Comparison of ENCODE assay signal across 21 cellular contexts in the genomic region with DNA sequence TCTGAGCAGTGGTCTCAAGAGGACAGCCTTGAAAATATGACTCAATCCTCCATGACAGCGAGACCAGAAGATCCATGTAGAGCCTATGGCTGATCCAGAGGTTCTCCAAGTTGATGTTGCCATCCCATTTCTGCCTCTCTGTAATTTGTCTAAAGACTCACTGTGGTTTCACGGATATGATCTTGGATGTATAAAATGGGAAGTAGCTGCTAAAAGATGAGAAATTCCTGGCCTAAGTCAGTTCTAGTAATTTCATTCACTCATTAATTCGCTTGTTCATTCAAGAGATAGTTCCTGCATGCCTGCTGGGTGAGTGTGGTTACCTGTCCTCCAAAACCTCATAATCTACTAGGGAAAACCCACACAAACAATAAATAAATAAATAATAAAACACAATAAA.
DNase-seq lines count a peak whose midpoint lies in the region; ATAC-seq lines count a peak whose summit lies in the region.
"Had no signal": no experiment of that assay in that cellular context is flagged by ENCODE, and none has a peak within 500 bp of the region (broad histone marks: within the 10 kb centered on the region; RNA-seq: fewer than 3 reads in every experiment).

No MANE protein-coding gene starts in this region.

- H3K36me3 Mint-ChIP-seq in CD8-positive, alpha-beta memory T cell = peaks cover 0 to 5% (median 0%) of the 10 kb centered on the region in 3 donors
- H3K36me3 Mint-ChIP-seq in T-helper 17 cell (ENCODE audit: low read depth) = no peaks in the 10 kb centered on the region
- no peaks in the 10 kb centered on the region for H3K36me3 Mint-ChIP-seq in immature natural killer cell
- no peaks in the 10 kb centered on the region for H3K36me3 Mint-ChIP-seq in natural killer cell treated with Interleukin-12 subunit alpha and Interleukin-12 subunit beta and Interleukin-15 and Interleukin-18, amount 100 ng/mL, for 72 hours

- peaks cover 60 to 79% (median 77%) of the 10 kb centered on the region in 3 donors for H3K4me1 Mint-ChIP-seq in CD8-positive, alpha-beta memory T cell
- peaks cover 45% of the 10 kb centered on the region for H3K4me1 Mint-ChIP-seq in T-helper 17 cell
- H3K4me1 Mint-ChIP-seq in immature natural killer cell = peaks cover 60 to 72% of the 10 kb centered on the region in 2 donors
- peaks cover 51 to 63% of the 10 kb centered on the region in 2 donors for H3K4me1 Mint-ChIP-seq in natural killer cell treated with Interleukin-12 subunit alpha and Interleukin-12 subunit beta and Interleukin-15 and Interleukin-18, amount 100 ng/mL, for 72 hours (ENCODE audit: low read depth in 2 of 2)

- peak overlapping the region; percentile 5 to 65 (median 22) for H3K27ac Mint-ChIP-seq in CD8-positive, alpha-beta memory T cell
- peak overlapping the region; percentile 60 for H3K27ac Mint-ChIP-seq in T-helper 17 cell
- peak overlapping the region in 4 of 6 donors; percentile 39 to 73 (median 48) for H3K27ac Mint-ChIP-seq in immature natural killer cell
- peak overlapping the region; percentile 27 to 46 for H3K27ac Mint-ChIP-seq in natural killer cell treated with Interleukin-12 subunit alpha and Interleukin-12 subunit beta and Interleukin-15 and Interleukin-18, amount 100 ng/mL, for 72 hours
- H3K27ac Mint-ChIP-seq: HFFc6 had no signal

- CTCF ChIA-PET in CD8-positive, alpha-beta memory T cell (lab: Charles Lee) = interaction anchor here (1.5 kb wide), 1 partner anchor 17 kb away, joined by 3 read pairs; no protein-coding TSS in a partner anchor

- ATAC-seq in T-helper 17 cell (no peak), left ventricle myocardium superior (no peak)
- no peak for ATAC-seq in natural killer cell treated with Interleukin-12 subunit alpha and Interleukin-12 subunit beta and Interleukin-15 and Interleukin-18, amount 100 ng/mL, for 72 hours
- ATAC-seq: HepG2 had no signal

- intact Hi-C loops in left ventricle myocardium superior (cut with micrococcal nuclease) = loop anchor here (10.0 kb wide), 1 partner anchor 130 kb away; no protein-coding TSS in a partner anchor

- H3K27me3 Mint-ChIP-seq in CD8-positive, alpha-beta memory T cell = no peaks in the 10 kb centered on the region
- H3K27me3 Mint-ChIP-seq in T-helper 17 cell (no peaks in the 10 kb centered on the region), immature natural killer cell (ENCODE audit: low read depth in 3 of 3) (peaks cover 0 to 3% (median 0%) of the 10 kb centered on the region in 3 donors)
- no peaks in the 10 kb centered on the region for H3K27me3 Mint-ChIP-seq in natural killer cell treated with Interleukin-12 subunit alpha and Interleukin-12 subunit beta and Interleukin-15 and Interleukin-18, amount 100 ng/mL, for 72 hours

- H3K36me3 ChIP-seq in CD8-positive, alpha-beta memory T cell (ENCODE audit: insufficient read depth, low read length) = no peaks in the 10 kb centered on the region

- H3K4me1 ChIP-seq in CD8-positive, alpha-beta memory T cell (ENCODE audit: insufficient read depth, low read length) = peaks cover 21% of the 10 kb centered on the region

- no peak overlapping the region for H3K4me3 ChIP-seq in CD8-positive, alpha-beta memory T cell (ENCODE audit: low read length)

- H3K27me3 ChIP-seq in CD8-positive, alpha-beta memory T cell (ENCODE audit: insufficient read depth, low read length, poor library complexity, severe bottlenecking) = no peaks in the 10 kb centered on the region

- POLR2A ChIA-PET in CD8-positive, alpha-beta memory T cell (lab: Charles Lee) = interaction anchor here (0.6 kb wide), 1 partner anchor 32 kb away, joined by 3 read pairs; no protein-coding TSS in a partner anchor

- no peaks in the 10 kb centered on the region for H3K9me3 Mint-ChIP-seq in CD8-positive, alpha-beta memory T cell
- H3K9me3 Mint-ChIP-seq in immature natural killer cell = no peaks in the 10 kb centered on the region
- no peaks in the 10 kb centered on the region for H3K9me3 Mint-ChIP-seq in natural killer cell treated with Interleukin-12 subunit alpha and Interleukin-12 subunit beta and Interleukin-15 and Interleukin-18, amount 100 ng/mL, for 72 hours
- H3K9me3 Mint-ChIP-seq: HFFc6 had no signal

- no peaks in the 10 kb centered on the region for H3K9me3 ChIP-seq in CD8-positive, alpha-beta memory T cell (ENCODE audit: low read length)
- no peaks in the 10 kb centered on the region for H3K9me3 ChIP-seq in T-helper 17 cell (ENCODE audit: control insufficient read depth, low read length, poor library complexity, severe bottlenecking)

- DNase-seq in CD8-positive, alpha-beta memory T cell = no peak
- DNase-seq in T-helper 17 cell = no peak
- no peak for DNase-seq in immature natural killer cell
- DNase-seq in natural killer cell treated with Interleukin-12 subunit alpha and Interleukin-12 subunit beta and Interleukin-15 and Interleukin-18, amount 100 ng/mL, for 72 hours (ENCODE audit: low spot score) = no peak
- DNase-seq in amygdala (lab: John Stamatoyannopoulos, UW) = no peak
- no peak for DNase-seq in left ventricle myocardium superior
- no peak for DNase-seq in iPS-NIHi7 (ENCODE audit: extremely low spot score)
- no peak for DNase-seq in stimulated activated CD4-positive, alpha-beta T cell treated with anti-CD3 and anti-CD28 coated beads, Interleukin-4, amount 100 ng/mL, for 4 hours
- DNase-seq: Calu3, GF-D8, H7, HFFc6, KG1, MV-4-11, NCI-H187 treated with DMSO at 0.1 percent for 48 hours, NCI-H226, NCI-H524, NCI-H82, OCI-M1, SIG-M5 had no signal

- no peak overlapping the region for H3K27ac ChIP-seq in CD8-positive, alpha-beta memory T cell (ENCODE audit: low read depth, low read length)

- no peak overlapping the region for H3K4me3 Mint-ChIP-seq in CD8-positive, alpha-beta memory T cell
- no peak overlapping the region for H3K4me3 Mint-ChIP-seq in T-helper 17 cell
- H3K4me3 Mint-ChIP-seq in immature natural killer cell = no peak overlapping the region
- H3K4me3 Mint-ChIP-seq in natural killer cell treated with Interleukin-12 subunit alpha and Interleukin-12 subunit beta and Interleukin-15 and Interleukin-18, amount 100 ng/mL, for 72 hours = no peak overlapping the region
- H3K4me3 Mint-ChIP-seq: HFFc6 had no signal
